8 cellular contexts compared by ENCODE assay signal in genomic region chr7:24381919-24382505, GRCh38.
A peak's percentile ranks its signal among the peaks of the same experiment; 100 is the strongest.
DNase-seq lines count a peak whose midpoint lies in the region; ATAC-seq, FAIRE-seq and TF ChIP-seq lines count a peak whose summit lies in the region.

No MANE protein-coding gene starts in this region.

- in situ Hi-C loops in K562 (cut with MboI): no loop called here

- TF ChIP-seq POLR2A in K562 (conservative IDR thresholded peaks at IDR 0.05) (no peak), prostate gland (IDR thresholded peaks at IDR 0.05) (no peak)

- ATAC-seq in K562: peak; percentile 80
- ATAC-seq in HG03045 (IDR thresholded peaks at IDR 0.05; ENCODE audit: unreplicated experiment): no peak

- BruUV-seq in Caco-2 (replicated peaks; lab: Mats Ljungman, UMichigan) (no TSS peak), K562 (replicated peaks; lab: Mats Ljungman, UMichigan) (no TSS peak)

- WGBS in K562 (ENCODE audit: insufficient coverage, low coverage, missing lambda C conversion rate): 0% methylated on average over 6 of the region's 6 CpGs
- 44% methylated on average over 6 of the region's 6 CpGs for WGBS in prostate gland

- H3K4me1 Mint-ChIP-seq in Caco-2 (ENCODE audit: low read depth, unreplicated experiment): no peaks in the 10 kb centered on the region

- H3K27me3 ChIP-seq in Caco-2 (replicated peaks; ENCODE audit: control insufficient read depth, insufficient read depth, low read length): no peaks in the 10 kb centered on the region
- H3K27me3 ChIP-seq in K562 (ENCODE audit: control insufficient read depth in 2 of 2, insufficient read depth in 2 of 2, low read length in 2 of 2): 0 out of 5 replicates have a peak, but pooled peaks cover 0 to 4% of the 10 kb centered on the region in 2 experiments
- no peaks in the 10 kb centered on the region for H3K27me3 ChIP-seq in prostate gland (replicated peaks; ENCODE audit: insufficient read depth)

- no peaks in the 10 kb centered on the region for H3K79me2 ChIP-seq in K562 (ENCODE audit: control insufficient read depth, insufficient read depth, low read length)

- H3K4me3 ChIP-seq in Caco-2 (ENCODE audit: low read depth, low read length) (no peak overlapping the region), LNCaP clone FGC (ENCODE audit: low read depth, low read length) (no peak overlapping the region), K562 (no peak overlapping the region), prostate gland (no peak overlapping the region)

- H3K9me3 ChIP-seq in Caco-2 (no peaks in the 10 kb centered on the region), K562 (replicated peaks; ENCODE audit: control insufficient read depth, insufficient read depth, low read depth, low read length) (no peaks in the 10 kb centered on the region; the same call in 1 of the 2 replicates), prostate gland (no peaks in the 10 kb centered on the region)

- no peaks in the 10 kb centered on the region for H3K9me1 ChIP-seq in K562 (ENCODE audit: control insufficient read depth, insufficient read depth, low read length)

- FAIRE-seq in GM19239 (lab: Jason Lieb, UNC) (peak; percentile 80), K562 (lab: Jason Lieb, UNC) (no peak)

- H3K27me3 Mint-ChIP-seq in Caco-2 (ENCODE audit: insufficient read depth, unreplicated experiment): peaks cover 2% of the 10 kb centered on the region

- H3K36me3 ChIP-seq in Caco-2 (ENCODE audit: control insufficient read depth, insufficient read depth, low read length) (no peaks in the 10 kb centered on the region), K562 (ENCODE audit: control insufficient read depth, insufficient read depth, low read length) (no peaks in the 10 kb centered on the region), prostate gland (no peaks in the 10 kb centered on the region)

- DNase-seq in Caco-2: peak in 1 of 2 experiments; percentile 19
- peak; percentile 28 for DNase-seq in GM19239 (ENCODE audit: insufficient read length, low spot score)
- DNase-seq in LNCaP clone FGC (ENCODE audit: low read depth): peak; percentile 4
- DNase-seq in K562 (ENCODE audit: extremely low read depth in 1 of 4, low spot score in 3 of 4): peak; percentile 13 to 30 (median 21)
- DNase-seq in prostate gland (ENCODE audit: low spot score): no peak
- DNase-seq in activated CD4-positive, alpha-beta T cell treated with anti-CD3 and anti-CD28 coated beads, Interleukin-2, amount 50 U/mL, for 48 hours: no peak
- DNase-seq in NCI-H128 (lab: John Stamatoyannopoulos, UW; ENCODE audit: unreplicated experiment): no peak

- no peak overlapping the region for H3K4me3 Mint-ChIP-seq in Caco-2 (ENCODE audit: unreplicated experiment)

- no peaks in the 10 kb centered on the region; the same call in 1 of the 2 replicates for H4K20me1 ChIP-seq in K562 (replicated peaks; ENCODE audit: control insufficient read depth, insufficient read depth, low read length)

- TF ChIP-seq EP300 in K562 (IDR thresholded peaks at IDR 0.05; ENCODE audit: low read length): no peak

- peak; percentile 34 to 48; a peak in 3 of 4 replicates for TF ChIP-seq RAD21 in K562 (CRISPR knock-in tag; conservative IDR thresholded peaks at IDR 0.05 in 1 of 2, IDR thresholded peaks at IDR 0.05 in 1 of 2)

- no peak overlapping the region for H3K4me2 ChIP-seq in K562 (ENCODE audit: insufficient read depth, low read length)

- no peaks in the 10 kb centered on the region for H3K36me3 Mint-ChIP-seq in Caco-2 (ENCODE audit: insufficient read depth, unreplicated experiment)

- CTCF ChIA-PET in Caco-2 (lab: Charles Lee): interaction anchor here (1.0 to 1.2 kb wide), 3 partner anchors 64 to 443 kb away, joined by 3 to 10 read pairs (median 4); no protein-coding TSS in a partner anchor
- CTCF ChIA-PET in K562 (lab: Yijun Ruan, JAX; ENCODE audit: low intra/inter-chr PET ratio): interaction anchor here (0.6 to 1.1 kb wide), 2 partner anchors 638 to 811 kb away, joined by 3 to 5 read pairs; no protein-coding TSS in a partner anchor

- H2AFZ ChIP-seq in K562 (ENCODE audit: low read depth, low read length): no peak overlapping the region

- H3K9ac ChIP-seq in K562 (ENCODE audit: insufficient read depth in 1 of 2, low read depth in 2 of 2, low read length in 2 of 2): no peak overlapping the region

- H3K4me1 ChIP-seq in Caco-2: no peaks in the 10 kb centered on the region
- H3K4me1 ChIP-seq in K562 (replicated peaks in 1 of 2; ENCODE audit: control insufficient read depth in 2 of 2, insufficient read depth in 2 of 2, low read length in 2 of 2): no peaks in the 10 kb centered on the region
- no peaks in the 10 kb centered on the region for H3K4me1 ChIP-seq in prostate gland (replicated peaks)

- intact Hi-C loops in Caco-2 (cut with micrococcal nuclease; ENCODE audit: unreplicated experiment) (loop anchor here (1.0 to 5.0 kb wide), 3 partner anchors 92 to 519 kb away; no protein-coding TSS in a partner anchor), K562 (cut with micrococcal nuclease) (no loop called here), prostate gland (cut with DNase I) (no loop called here)

- H3K27ac ChIP-seq in K562 (ENCODE audit: extremely low read depth, low read depth, low read length) (no peak overlapping the region), prostate gland (no peak overlapping the region)

- TF ChIP-seq CTCF in Caco-2 (IDR thresholded peaks at IDR 0.05; ENCODE audit: insufficient read depth in 1 of 2, low read depth in 1 of 2, low read length in 1 of 2, severe bottlenecking in 1 of 2, unreplicated experiment in 1 of 2): peak; percentile 60 to 65
- TF ChIP-seq CTCF in LNCaP clone FGC (IDR thresholded peaks at IDR 0.05; ENCODE audit: control insufficient read depth, extremely low read depth, insufficient read depth): peak; percentile 65
- TF ChIP-seq CTCF in K562 (IDR thresholded peaks at IDR 0.05 in 2 of 3, conservative IDR thresholded peaks at IDR 0.05 in 1 of 3; ENCODE audit: insufficient read depth in 2 of 3, low read depth in 1 of 3, low read length in 3 of 3): peak; percentile 27 to 56 (median 53); a peak in 4 of 6 replicates
- peak in 3 of 4 experiments; percentile 17 to 29 (median 26) for TF ChIP-seq CTCF in prostate gland (IDR thresholded peaks at IDR 0.05)

- no peaks in the 10 kb centered on the region for H3K9me3 Mint-ChIP-seq in Caco-2 (ENCODE audit: unreplicated experiment)

- no peak overlapping the region for H3K27ac Mint-ChIP-seq in Caco-2 (ENCODE audit: unreplicated experiment)

- POLR2A ChIA-PET in Caco-2 (lab: Charles Lee) (no interaction called here), K562 (lab: Yijun Ruan, JAX) (interaction anchor here (0.6 to 1.2 kb wide), 3 partner anchors 10 to 660 kb away, joined by 3 to 5 read pairs (median 3); no protein-coding TSS in a partner anchor)

TF ChIP-seq in K562, 482 proteins besides CTCF, POLR2A, EP300 and RAD21:
- TF ChIP-seq FOXK2 (conservative IDR thresholded peaks at IDR 0.05 in 1 of 2, IDR thresholded peaks at IDR 0.05 in 1 of 2; ENCODE audit: low read depth in 2 of 2) (peak; percentile 37 to 75; a peak in 1 of 4 replicates), NFE2 (IDR thresholded peaks at IDR 0.05; ENCODE audit: low read depth) (no peak), ZNF134 (CRISPR knock-in tag; conservative IDR thresholded peaks at IDR 0.05) (no peak), DEAF1 (CRISPR knock-in tag; IDR thresholded peaks at IDR 0.05) (peak; percentile 23; the same call in 1 of the 2 replicates), ZNF384 (IDR thresholded peaks at IDR 0.05; ENCODE audit: low read depth, low read length) (0 out of 2 replicates have a peak, but pooled peaks have one; percentile 7)

Comparison
In these comparisons a context has a peak if more than half of its experiments do, and no peak if none do; other contexts are left out.
1. DNase-seq: peak in GM19239 (single experiment), LNCaP clone FGC (single experiment) and K562 (4 of 4); none in prostate gland (single experiment), activated CD4-positive, alpha-beta T cell treated with anti-CD3 and anti-CD28 coated beads, Interleukin-2, amount 50 U/mL, for 48 hours (0 of 2) and NCI-H128 (single experiment).
2. Peak in every context shown above with its lines, with median percentiles within 50 percentile points of each other: CTCF ChIP-seq.